ENCODE assay signal across 31 cellular contexts in genomic region chr12:117457189-117457588, GRCh38.
"Had no signal": no experiment of that assay in that cellular context is flagged by ENCODE, and none has a peak within 500 bp of the region (broad histone marks: within the 10 kb centered on the region; RNA-seq: fewer than 3 reads in every experiment).

No MANE protein-coding gene starts in this region.

- H3K4me1 ChIP-seq: adrenal gland, ascending aorta, breast epithelium had no signal

- DNase-seq: activated effector memory CD4-positive, alpha-beta T cell treated with anti-CD3 and anti-CD28 coated beads, Interleukin-2, amount 50 U/mL, for 16 hours; activated effector memory CD4-positive, alpha-beta T cell treated with Interleukin-2 at 50 U/mL for 16 hours; activated gamma-delta T cell; activated gamma-delta T cell treated with Interleukin-2 at 50 U/mL for 16 hours; activated naive CD4-positive, alpha-beta T cell; activated naive CD4-positive, alpha-beta T cell treated with anti-CD3 and anti-CD28 coated beads for 36 hours; activated naive CD4-positive, alpha-beta T cell treated with anti-CD3 and anti-CD28 coated beads, Interleukin-2, amount 10 ng/mL, durations not matched to agents 7 days and 5 days; activated naive CD4-positive, alpha-beta T cell treated with anti-CD3 and anti-CD28 coated beads, Interleukin-2, amount 50 U/mL, for 16 hours; activated naive CD4-positive, alpha-beta T cell treated with Interleukin-2 at 50 U/mL for 16 hours; activated naive CD8-positive, alpha-beta T cell treated with anti-CD3 and anti-CD28 coated beads for 36 hours; activated naive CD8-positive, alpha-beta T cell treated with anti-CD3 and anti-CD28 coated beads, Interleukin-2, amount 10 ng/mL, durations not matched to agents 7 days and 5 days; activated naive CD8-positive, alpha-beta T cell treated with anti-CD3 and anti-CD28 coated beads, Interleukin-2, amount 50 U/mL, for 24 hours; activated T-cell treated with anti-CD3 and anti-CD28 coated beads, Interleukin-2, amount 50 U/mL, for 1 hour; activated T-cell treated with anti-CD3 and anti-CD28 coated beads, Interleukin-2, amount 50 U/mL, for 24 hours; activated T-cell treated with anti-CD3 and anti-CD28 coated beads, Interleukin-2, amount 50 U/mL, for 4 hours; activated T-cell treated with anti-CD3 and anti-CD28 coated beads, Interleukin-2, amount 50 U/mL, for 48 hours; activated T-cell treated with anti-CD3 and anti-CD28 coated beads, Interleukin-2, amount 50 U/mL, for 72 hours; adrenal gland; amniotic stem cell; amygdala; anterior cingulate cortex; body of pancreas; brain microvascular endothelial cell; caudate nucleus; central memory CD4-positive, alpha-beta T cell; cerebellar nuclear complex had no signal

- H3K27ac ChIP-seq: adrenal gland, ascending aorta, body of pancreas, brain microvascular endothelial cell, breast epithelium, cardiac muscle cell had no signal

- H3K36me3 ChIP-seq: adrenal gland, ascending aorta, brain microvascular endothelial cell, breast epithelium, cardiac muscle cell had no signal

- ATAC-seq: activated naive CD4-positive, alpha-beta T cell treated with anti-CD3 and anti-CD28 coated beads, Interleukin-2, amount 50 U/mL, for 72 hours; activated naive CD8-positive, alpha-beta T cell treated with anti-CD3 and anti-CD28 coated beads, Interleukin-2, amount 50 U/mL, for 24 hours; activated T-cell treated with anti-CD3 and anti-CD28 coated beads, Interleukin-2, amount 50 U/mL, for 4 hours; activated T-cell treated with anti-CD3 and anti-CD28 coated beads, Interleukin-2, amount 50 U/mL, for 72 hours; activated T-helper 17 cell treated with anti-CD3 and anti-CD28 coated beads, Interleukin-2, amount 50 U/mL, for 72 hours; body of pancreas had no signal

- H3K27me3 ChIP-seq: adrenal gland, ascending aorta, body of pancreas, brain microvascular endothelial cell, breast epithelium, cardiac muscle cell had no signal

- H3K9me3 ChIP-seq: adrenal gland, ascending aorta, body of pancreas, breast epithelium had no signal

- H3K4me3 ChIP-seq: adrenal gland, ascending aorta, body of pancreas, breast epithelium, cardiac muscle cell had no signal
